8 cellular contexts compared by ENCODE assay signal in genomic region chr1:27137022-27137542, GRCh38. TPM values are rescaled to one million over a fixed set of nuclear protein-coding genes. Genes with fewer than 3 reads are reported as not detected.
A peak's percentile ranks its signal among the peaks of the same experiment; 100 is the strongest.
DNase-seq lines count a peak whose midpoint lies in the region; ATAC-seq and TF ChIP-seq lines count a peak whose summit lies in the region.

No MANE protein-coding gene starts in this region.

- H3K4me1 ChIP-seq in OCI-LY1 (ENCODE audit: insufficient read depth, low read length, severe bottlenecking), result peaks cover 63% of the 10 kb centered on the region

- no peaks in the 10 kb centered on the region for H3K9me3 ChIP-seq in OCI-LY1 (ENCODE audit: low read length)

- H3K27ac ChIP-seq in OCI-LY1 (ENCODE audit: low read depth, low read length, poor library complexity, severe bottlenecking), result peak overlapping the region; percentile 90

- no peaks in the 10 kb centered on the region for H3F3A ChIP-seq in OCI-LY1 (ENCODE audit: insufficient read depth, low read length)

- no peaks in the 10 kb centered on the region for H3K36me3 ChIP-seq in OCI-LY1 (ENCODE audit: insufficient read depth, low read length)

- H3K4me3 ChIP-seq in OCI-LY1 (ENCODE audit: low read depth, low read length, poor library complexity, severe bottlenecking), result peak overlapping the region; percentile 47

- no peaks in the 10 kb centered on the region for H3K9me2 ChIP-seq in OCI-LY1 (ENCODE audit: low read depth, low read length)

- H4K20me1 ChIP-seq in OCI-LY1 (ENCODE audit: insufficient read depth, low read length), result no peaks in the 10 kb centered on the region

- H3K4me2 ChIP-seq in OCI-LY1 (ENCODE audit: low read length), result peak overlapping the region; percentile 66

- intact Hi-C loops in left colon (cut with DNase I, micrococcal nuclease), result no loop called here

- TF ChIP-seq CTCF in OCI-LY1 (IDR thresholded peaks at IDR 0.05; ENCODE audit: low read length), result no peak

- H2AFZ ChIP-seq in OCI-LY1 (ENCODE audit: low read length), result no peak overlapping the region

- H3K27me3 ChIP-seq in OCI-LY1 (ENCODE audit: insufficient read depth, low read length), result no peaks in the 10 kb centered on the region

- ATAC-seq in left colon (peak; percentile 17), GM18870 (IDR thresholded peaks at IDR 0.05; ENCODE audit: unreplicated experiment) (no peak), HG03095 (IDR thresholded peaks at IDR 0.05; ENCODE audit: unreplicated experiment) (no peak), HG03354 (IDR thresholded peaks at IDR 0.05; ENCODE audit: poor library complexity, severe bottlenecking, unreplicated experiment) (no peak)

- peak; percentile 62 for DNase-seq in activated T-helper 9 cell treated with anti-CD3 and anti-CD28 coated beads, Interleukin-2, amount 50 U/mL, for 16 hours (ENCODE audit: low read depth)
- DNase-seq in left colon, result peak in 1 of 2 donors; percentile 79
- peak; percentile 55 for DNase-seq in stimulated activated CD8-positive, alpha-beta memory T cell treated with anti-CD3 and anti-CD28 coated beads, Interleukin-12 subunit alpha, Interleukin-12 subunit beta, amount 100 ng/mL, for 4 hours (ENCODE audit: low read depth)

- no peaks in the 10 kb centered on the region for H3K79me2 ChIP-seq in OCI-LY1 (ENCODE audit: insufficient read depth, low read length)

- H3K9ac ChIP-seq in OCI-LY1 (ENCODE audit: low read length), result peak overlapping the region; percentile 68

- peak; percentile 17 for TF ChIP-seq POLR2A in GM15510 (IDR thresholded peaks at IDR 0.05; ENCODE audit: borderline replicate concordance, extremely low read depth, insufficient read length)

RNA-seq across cellular contexts. Expression of gene SLC9A1, which starts 17.8 kb away (rescaled TPM):
- total RNA-seq in left colon, result 100 to 1,000 TPM; 122 to 131 TPM
